1 cellular context compared by ENCODE assay signal in the genomic region with DNA sequence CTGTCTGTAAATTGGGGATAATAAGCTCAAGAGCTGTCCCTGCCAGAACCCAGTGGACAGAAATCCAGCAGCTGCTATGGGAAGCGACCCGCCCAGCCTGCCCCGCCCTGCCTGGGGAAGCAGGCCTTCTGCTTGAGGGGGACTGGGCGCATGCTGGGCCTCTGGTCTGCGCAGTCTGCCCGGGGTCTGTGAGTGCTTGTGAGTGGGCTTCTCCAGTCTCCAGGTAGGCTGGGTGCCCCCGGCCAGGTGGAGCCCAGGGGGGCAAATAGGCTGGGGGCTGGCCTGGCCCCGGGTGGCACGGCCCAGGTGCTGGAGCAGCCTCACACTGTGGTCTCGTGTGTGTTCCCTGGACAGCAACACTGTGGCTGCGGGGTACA.
A peak's percentile ranks its signal among the peaks of the same experiment; 100 is the strongest.
TF ChIP-seq lines count a peak whose summit lies in the region.

No MANE protein-coding gene starts in this region.

TF ChIP-seq in HepG2, 621 proteins besides CTCF, POLR2A, EP300 and RAD21:
- TF ChIP-seq TCF12 (IDR thresholded peaks at IDR 0.05) (no peak), TCF12 (CRISPR knock-in tag; IDR thresholded peaks at IDR 0.05) (0 out of 2 replicates have a peak, but pooled peaks have one; percentile 43), XRCC5 (optimal IDR thresholded peaks at IDR 0.05; ENCODE audit: low read length) (no peak), PCBP1 (IDR thresholded peaks at IDR 0.05; ENCODE audit: borderline replicate concordance, low read depth, low read length) (0 out of 2 replicates have a peak, but pooled peaks have one; percentile 40), ATRX (CRISPR knock-in tag; IDR thresholded peaks at IDR 0.05; ENCODE audit: borderline replicate concordance) (no peak), CAMTA2 (CRISPR knock-in tag; IDR thresholded peaks at IDR 0.05; ENCODE audit: borderline replicate concordance) (0 out of 2 replicates have a peak, but pooled peaks have one; percentile 18)
- TF ChIP-seq, protein P1, sequence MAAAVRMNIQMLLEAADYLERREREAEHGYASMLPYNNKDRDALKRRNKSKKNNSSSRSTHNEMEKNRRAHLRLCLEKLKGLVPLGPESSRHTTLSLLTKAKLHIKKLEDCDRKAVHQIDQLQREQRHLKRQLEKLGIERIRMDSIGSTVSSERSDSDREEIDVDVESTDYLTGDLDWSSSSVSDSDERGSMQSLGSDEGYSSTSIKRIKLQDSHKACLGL (CRISPR knock-in tag; IDR thresholded peaks at IDR 0.05), result peak; percentile 50; the same call in 1 of the 2 replicates
